21 cellular contexts compared by ENCODE assay signal in the genomic region with DNA sequence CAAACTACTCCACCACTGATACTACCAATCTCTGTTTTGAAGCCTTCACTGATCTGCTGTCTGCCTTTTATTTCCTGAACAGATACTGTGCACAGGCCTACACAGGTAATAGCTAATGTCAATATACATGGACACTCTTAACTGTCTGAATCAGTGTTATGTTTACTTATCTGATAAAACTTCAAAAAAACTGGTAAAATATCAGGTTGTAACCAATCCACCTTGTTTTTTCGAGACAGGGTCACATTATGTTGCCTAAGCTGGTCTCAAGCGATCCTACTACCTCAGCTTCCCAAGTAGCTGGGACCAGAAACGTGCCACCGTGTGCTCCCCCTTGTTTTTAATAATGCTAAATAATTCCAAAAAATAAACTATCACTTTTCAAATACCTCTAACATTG. TPM values are rescaled to one million over a fixed set of nuclear protein-coding genes. Genes with fewer than 3 reads are reported as not detected.
DNase-seq lines count a peak whose midpoint lies in the region; ATAC-seq and TF ChIP-seq lines count a peak whose summit lies in the region.
"Had no signal": no experiment of that assay in that cellular context is flagged by ENCODE, and none has a peak within 500 bp of the region (broad histone marks: within the 10 kb centered on the region; RNA-seq: fewer than 3 reads in every experiment).

No MANE protein-coding gene starts in this region.

- intact Hi-C loops in left lung (cut with DNase I) (no loop called here), stomach (cut with DNase I; ENCODE audit: low total_unique reads) (no loop called here), Right ventricle myocardium superior (cut with DNase I) (no loop called here)

- H3K27me3 ChIP-seq in GM23248 (replicated peaks; ENCODE audit: insufficient read depth) (no peaks in the 10 kb centered on the region), left lung (no peaks in the 10 kb centered on the region), stomach (no peaks in the 10 kb centered on the region)
- H3K27me3 ChIP-seq: neural progenitor cell, spleen had no signal

- H2AFZ ChIP-seq in GM23248 = no peak overlapping the region
- H2AFZ ChIP-seq: neural progenitor cell had no signal

- TF ChIP-seq POLR2A in stomach (IDR thresholded peaks at IDR 0.05) = no peak

- ATAC-seq in left lung (peak; percentile 71), Right ventricle myocardium superior (ENCODE audit: poor library complexity) (no peak), HG03342 (IDR thresholded peaks at IDR 0.05; ENCODE audit: unreplicated experiment) (no peak), GM18861 (IDR thresholded peaks at IDR 0.05; ENCODE audit: unreplicated experiment) (no peak)
- ATAC-seq: activated CD4-positive, CD25-positive, alpha-beta regulatory T cell treated with anti-CD3 and anti-CD28 coated beads, Interleukin-2, amount 50 U/mL, for 24 hours; activated CD8-positive, alpha-beta T cell treated with anti-CD3 and anti-CD28 coated beads for 36 hours; esophagus mucosa had no signal

- DNase-seq in GM23248 = no peak
- DNase-seq in left lung = no peak
- DNase-seq in stomach = no peak
- DNase-seq in Right ventricle myocardium superior = no peak
- no peak for DNase-seq in NCI-H128 (lab: John Stamatoyannopoulos, UW; ENCODE audit: unreplicated experiment)
- DNase-seq: activated CD8-positive, alpha-beta T cell treated with anti-CD3 and anti-CD28 coated beads for 36 hours; activated naive CD4-positive, alpha-beta T cell; anterior cingulate cortex; Kasumi-1; left cardiac atrium; NCI-H1092 treated with DMSO at 0.1 percent for 48 hours; NCI-H510A treated with DMSO at 0.1 percent for 48 hours; RPMI8226; spleen; stimulated activated CD4-positive, alpha-beta T cell treated with anti-CD3 and anti-CD28 coated beads, Interleukin-4, amount 100 ng/mL, for 4 hours had no signal

- H3K36me3 ChIP-seq in GM23248 (ENCODE audit: low read depth) (peaks cover 22% of the 10 kb centered on the region), left lung (peaks cover 0 to 97% of the 10 kb centered on the region in 2 donors), stomach (peaks cover 50 to 95% (median 88%) of the 10 kb centered on the region in 4 donors)

- H3K4me3 ChIP-seq in GM23248 = no peak overlapping the region
- H3K4me3 ChIP-seq in left lung = no peak overlapping the region
- H3K4me3 ChIP-seq in stomach = no peak overlapping the region
- H3K4me3 ChIP-seq: neural progenitor cell, spleen had no signal

- peaks cover 42% of the 10 kb centered on the region for H3F3A ChIP-seq in GM23248 (ENCODE audit: insufficient read depth)

- H3K9me2 ChIP-seq in GM23248 (ENCODE audit: insufficient read depth) = no peaks in the 10 kb centered on the region

- peak overlapping the region; percentile 75 for H3K4me2 ChIP-seq in GM23248 (ENCODE audit: unreplicated experiment)
- H3K4me2 ChIP-seq: neural progenitor cell had no signal

- WGBS in GM23248 (ENCODE audit: low coverage in 1 of 2, low lambda C conversion rate in 2 of 2, missing lambda C conversion rate in 2 of 2), 2 experiments = 73 to 76% methylated on average over 4 of the region's 4 CpGs
- WGBS in stomach, 5 donors = 26 to 54% (median 40%) methylated on average over 4 of the region's 4 CpGs

- H3K9ac ChIP-seq in GM23248 = no peak overlapping the region
- H3K9ac ChIP-seq: neural progenitor cell had no signal

- H3K27ac ChIP-seq in GM23248 (peak overlapping the region; percentile 92), VCaP (peak overlapping the region; percentile 84), left lung (peak overlapping the region; percentile 3 to 75), stomach (peak overlapping the region in 4 of 5 donors; percentile 26 to 81 (median 54))
- H3K27ac ChIP-seq: neural progenitor cell, spleen had no signal

- H3K9me3 ChIP-seq in GM23248 (ENCODE audit: low read depth) = no peaks in the 10 kb centered on the region
- no peaks in the 10 kb centered on the region for H3K9me3 ChIP-seq in left lung
- no peaks in the 10 kb centered on the region for H3K9me3 ChIP-seq in stomach
- H3K9me3 ChIP-seq: spleen had no signal

- TF ChIP-seq EP300 in stomach (IDR thresholded peaks at IDR 0.05) = no peak

- peaks cover 43% of the 10 kb centered on the region for H3K4me1 ChIP-seq in GM23248 (ENCODE audit: insufficient read depth)
- peaks cover 9 to 24% of the 10 kb centered on the region in 2 donors for H3K4me1 ChIP-seq in left lung
- peaks cover 0 to 51% (median 37%) of the 10 kb centered on the region in 4 donors for H3K4me1 ChIP-seq in stomach
- H3K4me1 ChIP-seq: neural progenitor cell had no signal

- TF ChIP-seq CTCF in VCaP (conservative IDR thresholded peaks at IDR 0.05) = no peak
- TF ChIP-seq CTCF in left lung (IDR thresholded peaks at IDR 0.05) = no peak
- no peak for TF ChIP-seq CTCF in stomach (IDR thresholded peaks at IDR 0.05)

- H4K20me1 ChIP-seq in GM23248 (ENCODE audit: insufficient read depth) = no peaks in the 10 kb centered on the region

- peaks cover 43% of the 10 kb centered on the region for H3K79me2 ChIP-seq in GM23248 (ENCODE audit: insufficient read depth)

- in situ Hi-C loops in GM23248 (cut with MboI) = no loop called here

RNA-seq across cellular contexts. Expression of a gene that starts 43.5 kb away (rescaled TPM):
- 110 and 145 TPM in 2 replicates for total RNA-seq in GM23248 (2014; rRNA removed; shearing (Covaris generic))
- 39.0 and 44.5 TPM in 2 replicates for polyA plus RNA-seq in GM23248 (2016; fragmentation: Nextera tagmentation; extraction: Ambion mirVana)
- 100 to 1,000 TPM; 160 to 165 TPM for total RNA-seq in left lung
- total RNA-seq in stomach = 100 to 1,000 TPM; 158 to 529 (median 237) TPM
- polyA plus RNA-seq in stomach = 10 to 100 TPM; 33.5 to 44.3 (median 35.6) TPM
- 145 TPM for total RNA-seq in Right ventricle myocardium superior

Comparison
In these comparisons a context has a peak if more than half of its experiments do, and no peak if none do; other contexts are left out.
1. H3K27ac ChIP-seq: peak in every context shown above with its lines; median percentile 92 in GM23248; 84 in VCaP; 54 in stomach; 39 in left lung.